ENCODE assay signal across 13 cellular contexts in genomic region chr18:8816805-8817204, GRCh38.
DNase-seq lines count a peak whose midpoint lies in the region; ATAC-seq and TF ChIP-seq lines count a peak whose summit lies in the region.
"Had no signal": no experiment of that assay in that cellular context is flagged by ENCODE, and none has a peak within 500 bp of the region (broad histone marks: within the 10 kb centered on the region; RNA-seq: fewer than 3 reads in every experiment).

No MANE protein-coding gene starts in this region.

- peak; percentile 41 for ATAC-seq in upper lobe of right lung

- intact Hi-C loops in upper lobe of right lung (cut with DNase I): no loop called here

- no peaks in the 10 kb centered on the region for H3K27me3 ChIP-seq in upper lobe of right lung
- H3K27me3 ChIP-seq: suprapubic skin had no signal

- no peak overlapping the region for H3K27ac ChIP-seq in upper lobe of right lung
- H3K27ac ChIP-seq: 22Rv1, suprapubic skin had no signal

- no peaks in the 10 kb centered on the region for H3K36me3 ChIP-seq in upper lobe of right lung
- H3K36me3 ChIP-seq: suprapubic skin had no signal

- H3K9me3 ChIP-seq in upper lobe of right lung: no peaks in the 10 kb centered on the region
- H3K9me3 ChIP-seq: suprapubic skin had no signal

- H3K4me1 ChIP-seq in upper lobe of right lung: no peaks in the 10 kb centered on the region
- H3K4me1 ChIP-seq: suprapubic skin had no signal

- DNase-seq in NCI-H2107 treated with DMSO at 0.1 percent for 48 hours (lab: John Stamatoyannopoulos, UW; ENCODE audit: unreplicated experiment): peak; percentile 28
- no peak for DNase-seq in NCI-H2107 (lab: John Stamatoyannopoulos, UW)
- peak; percentile 59 for DNase-seq in fibroblast of gingiva (ENCODE audit: low read depth)
- DNase-seq in inferior parietal cortex (ENCODE audit: extremely low spot score): peak; percentile 67
- DNase-seq in upper lobe of right lung: no peak
- no peak for DNase-seq in COR-L47 (lab: John Stamatoyannopoulos, UW)
- DNase-seq in activated CD4-positive, alpha-beta T cell treated with anti-CD3 and anti-CD28 coated beads for 4 hours: no peak
- no peak for DNase-seq in iPS-NIHi7 (ENCODE audit: extremely low spot score)
- DNase-seq: activated CD4-positive, alpha-beta T cell treated with anti-CD3 and anti-CD28 coated beads, Interleukin-2, amount 50 U/mL, for 48 hours; immature natural killer cell; NCI-H1105 treated with DMSO at 0.1 percent for 48 hours had no signal

- no peak overlapping the region for H3K4me3 ChIP-seq in upper lobe of right lung
- H3K4me3 ChIP-seq: suprapubic skin had no signal

- no peak for TF ChIP-seq CTCF in upper lobe of right lung (IDR thresholded peaks at IDR 0.05)

Comparison
In these comparisons a context has a peak if more than half of its experiments do, and no peak if none do; other contexts are left out.
1. DNase-seq: peak in NCI-H2107 treated with DMSO at 0.1 percent for 48 hours (single experiment), fibroblast of gingiva (single experiment) and inferior parietal cortex (single experiment); none in NCI-H2107 (single experiment), upper lobe of right lung (single experiment), COR-L47 (single experiment), activated CD4-positive, alpha-beta T cell treated with anti-CD3 and anti-CD28 coated beads for 4 hours (0 of 2) and iPS-NIHi7 (single experiment).